In genomic region chr1:33080373-33080772, GRCh38 we compare ENCODE assay signal across 8 cellular contexts. TPM values are rescaled to one million over a fixed set of nuclear protein-coding genes. Genes with fewer than 3 reads are reported as not detected.
DNase-seq lines count a peak whose midpoint lies in the region; ATAC-seq and TF ChIP-seq lines count a peak whose summit lies in the region.

No MANE protein-coding gene starts in this region.

- H3K27ac ChIP-seq in iPS-18a (ENCODE audit: low read length), result no peak overlapping the region

- H3K36me3 Mint-ChIP-seq in HFFc6 (ENCODE audit: low read depth), result no peaks in the 10 kb centered on the region
- H3K36me3 Mint-ChIP-seq in activated CD8-positive, alpha-beta T cell treated with anti-CD3 and anti-CD28 coated beads for 36 hours (ENCODE audit: low read depth), result no peaks in the 10 kb centered on the region
- no peaks in the 10 kb centered on the region for H3K36me3 Mint-ChIP-seq in stimulated activated memory B cell treated with anti-CD40 and anti-IgM and Interleukin-4, amounts not matched to agents 10 μg/mL and 1 μg/mL and 100 μg/mL, for 72 hours

- intact Hi-C loops in activated CD8-positive, alpha-beta T cell treated with anti-CD3 and anti-CD28 coated beads for 36 hours (cut with micrococcal nuclease), result loop anchor here (10.0 kb wide), 1 partner anchor 146 kb away; no protein-coding TSS in a partner anchor

- H3K4me1 Mint-ChIP-seq in HFFc6 (ENCODE audit: low read depth), result peaks cover 25% of the 10 kb centered on the region
- H3K4me1 Mint-ChIP-seq in activated CD8-positive, alpha-beta T cell treated with anti-CD3 and anti-CD28 coated beads for 36 hours (ENCODE audit: low read depth), result peaks cover 16% of the 10 kb centered on the region
- peaks cover 17% of the 10 kb centered on the region for H3K4me1 Mint-ChIP-seq in stimulated activated memory B cell treated with anti-CD40 and anti-IgM and Interleukin-4, amounts not matched to agents 10 μg/mL and 1 μg/mL and 100 μg/mL, for 72 hours

- no peaks in the 10 kb centered on the region for H3K36me3 ChIP-seq in iPS-18a (ENCODE audit: control insufficient read depth, low read depth, low read length)

- H3K27ac Mint-ChIP-seq in HFFc6, result peak overlapping the region; percentile 46
- no peak overlapping the region for H3K27ac Mint-ChIP-seq in activated CD8-positive, alpha-beta T cell treated with anti-CD3 and anti-CD28 coated beads for 36 hours
- peak overlapping the region; percentile 10 for H3K27ac Mint-ChIP-seq in stimulated activated memory B cell treated with anti-CD40 and anti-IgM and Interleukin-4, amounts not matched to agents 10 μg/mL and 1 μg/mL and 100 μg/mL, for 72 hours

- ATAC-seq in activated CD8-positive, alpha-beta T cell treated with anti-CD3 and anti-CD28 coated beads for 36 hours, result no peak
- ATAC-seq in stimulated activated memory B cell treated with anti-CD40 and anti-IgM and Interleukin-4, amounts not matched to agents 10 μg/mL and 1 μg/mL and 100 μg/mL, for 72 hours, result no peak
- no peak for ATAC-seq in GM18868 (IDR thresholded peaks at IDR 0.05; ENCODE audit: unreplicated experiment)

- CTCF ChIA-PET in activated CD8-positive, alpha-beta T cell treated with anti-CD3 and anti-CD28 coated beads for 36 hours (lab: Charles Lee), result interaction anchor here (0.8 to 2.0 kb wide), 8 partner anchors 14 to 368 kb away, joined by 3 to 9 read pairs (median 5); no protein-coding TSS in a partner anchor

- H3K27me3 Mint-ChIP-seq in HFFc6 (ENCODE audit: insufficient read depth), result peaks cover 4% of the 10 kb centered on the region
- no peaks in the 10 kb centered on the region for H3K27me3 Mint-ChIP-seq in activated CD8-positive, alpha-beta T cell treated with anti-CD3 and anti-CD28 coated beads for 36 hours
- peaks cover 7% of the 10 kb centered on the region for H3K27me3 Mint-ChIP-seq in stimulated activated memory B cell treated with anti-CD40 and anti-IgM and Interleukin-4, amounts not matched to agents 10 μg/mL and 1 μg/mL and 100 μg/mL, for 72 hours

- no peak overlapping the region for H3K9ac ChIP-seq in iPS-18a (ENCODE audit: low read length)

- H3K4me1 ChIP-seq in iPS-18a (ENCODE audit: control insufficient read depth, low read depth, low read length), result no peaks in the 10 kb centered on the region

- H3K9me3 Mint-ChIP-seq in HFFc6, result no peaks in the 10 kb centered on the region
- H3K9me3 Mint-ChIP-seq in activated CD8-positive, alpha-beta T cell treated with anti-CD3 and anti-CD28 coated beads for 36 hours, result no peaks in the 10 kb centered on the region
- H3K9me3 Mint-ChIP-seq in stimulated activated memory B cell treated with anti-CD40 and anti-IgM and Interleukin-4, amounts not matched to agents 10 μg/mL and 1 μg/mL and 100 μg/mL, for 72 hours, result no peaks in the 10 kb centered on the region

- POLR2A ChIA-PET in activated CD8-positive, alpha-beta T cell treated with anti-CD3 and anti-CD28 coated beads for 36 hours (lab: Charles Lee), result interaction anchor here (0.8 to 1.7 kb wide), 3 partner anchors 16 to 117 kb away, joined by 3 to 4 read pairs (median 3); no protein-coding TSS in a partner anchor

- TF ChIP-seq CTCF in HFFc6 (IDR thresholded peaks at IDR 0.05), result no peak
- no peak for TF ChIP-seq CTCF in activated CD8-positive, alpha-beta T cell treated with anti-CD3 and anti-CD28 coated beads for 36 hours (IDR thresholded peaks at IDR 0.05)

- no peak for DNase-seq in HFFc6
- no peak for DNase-seq in activated CD8-positive, alpha-beta T cell treated with anti-CD3 and anti-CD28 coated beads for 36 hours
- DNase-seq in activated gamma-delta T cell treated with Interleukin-2 at 50 U/mL for 16 hours, result no peak
- DNase-seq in hepatic stellate cell (ENCODE audit: low spot score), result no peak
- DNase-seq in NK-92 (lab: John Stamatoyannopoulos, UW; ENCODE audit: unreplicated experiment), result no peak

- peak overlapping the region; percentile 89 for H3K4me3 Mint-ChIP-seq in HFFc6
- peak overlapping the region; percentile 74 for H3K4me3 Mint-ChIP-seq in activated CD8-positive, alpha-beta T cell treated with anti-CD3 and anti-CD28 coated beads for 36 hours
- H3K4me3 Mint-ChIP-seq in stimulated activated memory B cell treated with anti-CD40 and anti-IgM and Interleukin-4, amounts not matched to agents 10 μg/mL and 1 μg/mL and 100 μg/mL, for 72 hours, result peak overlapping the region; percentile 80

- H3K27me3 ChIP-seq in iPS-18a (ENCODE audit: control insufficient read depth, insufficient read depth, low read length), result peaks cover 44% of the 10 kb centered on the region

- no peaks in the 10 kb centered on the region for H3K9me3 ChIP-seq in iPS-18a (ENCODE audit: control insufficient read depth, low read depth, low read length)

- peak overlapping the region; percentile 64 for H3K4me3 ChIP-seq in iPS-18a (ENCODE audit: low read length)

RNA-seq across cellular contexts. Expression of gene AZIN2, which starts 0.6 kb away (rescaled TPM):
- 1 to 10 TPM; 2.4 to 3.7 (median 3.1) TPM for total RNA-seq in HFFc6 (2021; fragmentation: NEBNext Ultra II Directional; extraction: Animal tissue kit (Norgen Biotek cat#: 25700))
- total RNA-seq in activated CD8-positive, alpha-beta T cell treated with anti-CD3 and anti-CD28 coated beads for 36 hours, result 1 to 10 TPM; 2.5 TPM

RNA-seq across cellular contexts. Expression of gene AK2, which starts 43.7 kb away (rescaled TPM):
- 100 to 1,000 TPM; 160 to 173 (median 168) TPM for total RNA-seq in HFFc6 (2021; fragmentation: NEBNext Ultra II Directional; extraction: Animal tissue kit (Norgen Biotek cat#: 25700))
- total RNA-seq in activated CD8-positive, alpha-beta T cell treated with anti-CD3 and anti-CD28 coated beads for 36 hours, result 100 to 1,000 TPM; 404 TPM
